In the genomic region with DNA sequence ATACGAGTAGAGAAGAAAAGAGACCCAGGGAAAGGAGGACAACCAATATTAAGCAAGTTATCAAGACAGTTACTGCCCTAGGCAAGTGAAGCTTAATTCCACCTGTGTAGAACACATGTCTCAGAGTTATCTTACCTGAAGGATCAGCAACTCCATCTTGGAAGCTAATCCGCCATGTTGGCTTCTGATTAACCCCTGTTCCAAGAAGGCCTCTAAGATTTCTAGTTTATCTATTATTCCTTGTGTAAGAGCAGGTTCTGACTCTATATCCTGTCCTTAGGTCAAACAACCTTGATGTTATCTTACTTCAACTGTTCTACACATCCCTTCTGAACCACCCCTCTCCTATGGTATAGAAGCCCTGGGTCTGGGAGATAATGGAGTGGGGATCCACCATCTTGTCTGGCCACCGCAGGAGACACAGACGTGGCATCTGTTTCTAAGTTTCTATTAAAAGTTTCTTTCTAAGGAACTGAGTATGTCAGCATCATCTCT, we compare ENCODE assay signal across 17 cellular contexts. TPM values are rescaled to one million over a fixed set of nuclear protein-coding genes. Genes with fewer than 3 reads are reported as not detected.
DNase-seq lines count a peak whose midpoint lies in the region; ATAC-seq, FAIRE-seq and TF ChIP-seq lines count a peak whose summit lies in the region.
"Had no signal": no experiment of that assay in that cellular context is flagged by ENCODE, and none has a peak within 500 bp of the region (broad histone marks: within the 10 kb centered on the region; RNA-seq: fewer than 3 reads in every experiment).

No MANE protein-coding gene starts in this region.

- H3K27ac Mint-ChIP-seq in activated naive CD4-positive, alpha-beta T cell treated with anti-CD3 and anti-CD28 coated beads, Interleukin-2, amount 10 ng/mL, durations not matched to agents 7 days and 5 days = peak overlapping the region; percentile 49
- peak overlapping the region; percentile 97 for H3K27ac Mint-ChIP-seq in central memory CD8-positive, alpha-beta T cell (ENCODE audit: low read depth)
- peak overlapping the region; percentile 97 for H3K27ac Mint-ChIP-seq in stimulated activated naive B cell treated with anti-CD40 and anti-IgM and Interleukin-4, amounts not matched to agents 10 μg/mL and 1 μg/mL and 100 μg/mL, for 72 hours
- H3K27ac Mint-ChIP-seq: progenitor cell of endocrine pancreas had no signal

- intact Hi-C loops in OCI-LY7 (cut with micrococcal nuclease; ENCODE audit: unreplicated experiment) = no loop called here

- no TSS peak for BruUV-seq in OCI-LY7 (replicated peaks; lab: Mats Ljungman, UMichigan)

- CTCF ChIA-PET in activated naive CD4-positive, alpha-beta T cell treated with anti-CD3 and anti-CD28 coated beads, Interleukin-2, amount 10 ng/mL, durations not matched to agents 7 days and 5 days (lab: Charles Lee) = interaction anchor here (1.5 to 15.7 kb wide), 3 partner anchors 19 to 106 kb away, joined by 3 to 236 read pairs (median 6); no protein-coding TSS in a partner anchor
- CTCF ChIA-PET in OCI-LY7 (lab: Charles Lee; ENCODE audit: unreplicated experiment) = interaction anchor here (1.1 kb wide), 1 partner anchor 22 kb away, joined by 3 read pairs; no protein-coding TSS in a partner anchor

- H3K4me1 ChIP-seq in OCI-LY7 (ENCODE audit: insufficient read depth, low read length, poor library complexity, severe bottlenecking) = peaks cover 11% of the 10 kb centered on the region

- POLR2A ChIA-PET in OCI-LY7 (lab: Charles Lee) = interaction anchor here (1.1 kb wide), 1 partner anchor 9 kb away, joined by 9 read pairs; no protein-coding TSS in a partner anchor

- peaks cover 51% of the 10 kb centered on the region for H3K4me1 Mint-ChIP-seq in activated naive CD4-positive, alpha-beta T cell treated with anti-CD3 and anti-CD28 coated beads, Interleukin-2, amount 10 ng/mL, durations not matched to agents 7 days and 5 days
- H3K4me1 Mint-ChIP-seq in central memory CD8-positive, alpha-beta T cell = peaks cover 29% of the 10 kb centered on the region
- H3K4me1 Mint-ChIP-seq in stimulated activated naive B cell treated with anti-CD40 and anti-IgM and Interleukin-4, amounts not matched to agents 10 μg/mL and 1 μg/mL and 100 μg/mL, for 72 hours = peaks cover 31 to 50% of the 10 kb centered on the region in 2 donors

- no peaks in the 10 kb centered on the region for H3K9me3 Mint-ChIP-seq in activated naive CD4-positive, alpha-beta T cell treated with anti-CD3 and anti-CD28 coated beads, Interleukin-2, amount 10 ng/mL, durations not matched to agents 7 days and 5 days
- H3K9me3 Mint-ChIP-seq in central memory CD8-positive, alpha-beta T cell = no peaks in the 10 kb centered on the region
- no peaks in the 10 kb centered on the region for H3K9me3 Mint-ChIP-seq in stimulated activated naive B cell treated with anti-CD40 and anti-IgM and Interleukin-4, amounts not matched to agents 10 μg/mL and 1 μg/mL and 100 μg/mL, for 72 hours

- no peaks in the 10 kb centered on the region for H3K79me2 ChIP-seq in OCI-LY7 (ENCODE audit: insufficient read depth, low read depth, low read length)

- ATAC-seq in central memory CD8-positive, alpha-beta T cell (replicated peaks; ENCODE audit: extremely low read depth, poor library complexity, severe bottlenecking) = no peak
- ATAC-seq in stimulated activated naive B cell treated with anti-CD40 and anti-IgM and Interleukin-4, amounts not matched to agents 10 μg/mL and 1 μg/mL and 100 μg/mL, for 72 hours (replicated peaks) = no peak
- ATAC-seq: activated CD4-positive, CD25-positive, alpha-beta regulatory T cell treated with anti-CD3 and anti-CD28 coated beads, Interleukin-2, amount 50 U/mL, for 24 hours; upper lobe of right lung had no signal

- DNase-seq in activated naive CD4-positive, alpha-beta T cell treated with anti-CD3 and anti-CD28 coated beads, Interleukin-2, amount 10 ng/mL, durations not matched to agents 7 days and 5 days = no peak
- no peak for DNase-seq in activated naive CD4-positive, alpha-beta T cell treated with anti-CD3 and anti-CD28 coated beads, Interleukin-2, amount 50 U/mL, for 16 hours
- DNase-seq in OCI-LY7 (ENCODE audit: low spot score) (no peak), cerebellum (ENCODE audit: low spot score) (no peak), HTR-8/SVneo (ENCODE audit: insufficient read length, low spot score) (no peak), NOMO-1 treated with DMSO at 0.1 percent for 48 hours (lab: John Stamatoyannopoulos, UW; ENCODE audit: unreplicated experiment) (no peak)
- DNase-seq in central memory CD8-positive, alpha-beta T cell (ENCODE audit: low spot score in 2 of 2) = no peak
- DNase-seq in stimulated activated naive B cell treated with anti-CD40 and anti-IgM and Interleukin-4, amounts not matched to agents 10 μg/mL and 1 μg/mL and 100 μg/mL, for 72 hours = no peak
- DNase-seq: activated T-cell treated with anti-CD3 and anti-CD28 coated beads, Interleukin-2, amount 50 U/mL, for 48 hours; left lung; Right ventricle myocardium superior; stimulated activated naive CD4-positive, alpha-beta T cell; upper lobe of right lung had no signal

- H3K27ac ChIP-seq in OCI-LY7 (ENCODE audit: low read depth, low read length, poor library complexity, severe bottlenecking) = no peak overlapping the region

- no peak overlapping the region for H3K4me2 ChIP-seq in OCI-LY7 (ENCODE audit: low read length)

- 0 out of 2 replicates have a peak overlapping the region, but pooled peaks have one; percentile 8 for H2AFZ ChIP-seq in OCI-LY7 (ENCODE audit: low read length)

- no peak overlapping the region for H3K4me3 Mint-ChIP-seq in activated naive CD4-positive, alpha-beta T cell treated with anti-CD3 and anti-CD28 coated beads, Interleukin-2, amount 10 ng/mL, durations not matched to agents 7 days and 5 days
- peak overlapping the region; percentile 87 for H3K4me3 Mint-ChIP-seq in central memory CD8-positive, alpha-beta T cell
- peak overlapping the region; percentile 86 to 94 for H3K4me3 Mint-ChIP-seq in stimulated activated naive B cell treated with anti-CD40 and anti-IgM and Interleukin-4, amounts not matched to agents 10 μg/mL and 1 μg/mL and 100 μg/mL, for 72 hours

- peaks cover 2% of the 10 kb centered on the region for H3K36me3 Mint-ChIP-seq in activated naive CD4-positive, alpha-beta T cell treated with anti-CD3 and anti-CD28 coated beads, Interleukin-2, amount 10 ng/mL, durations not matched to agents 7 days and 5 days
- H3K36me3 Mint-ChIP-seq in central memory CD8-positive, alpha-beta T cell (ENCODE audit: insufficient read depth) = peaks cover 3% of the 10 kb centered on the region
- H3K36me3 Mint-ChIP-seq in stimulated activated naive B cell treated with anti-CD40 and anti-IgM and Interleukin-4, amounts not matched to agents 10 μg/mL and 1 μg/mL and 100 μg/mL, for 72 hours = peaks cover 3 to 4% of the 10 kb centered on the region in 2 donors

- H3K27me3 Mint-ChIP-seq in activated naive CD4-positive, alpha-beta T cell treated with anti-CD3 and anti-CD28 coated beads, Interleukin-2, amount 10 ng/mL, durations not matched to agents 7 days and 5 days = no peaks in the 10 kb centered on the region
- no peaks in the 10 kb centered on the region for H3K27me3 Mint-ChIP-seq in central memory CD8-positive, alpha-beta T cell
- H3K27me3 Mint-ChIP-seq in stimulated activated naive B cell treated with anti-CD40 and anti-IgM and Interleukin-4, amounts not matched to agents 10 μg/mL and 1 μg/mL and 100 μg/mL, for 72 hours = no peaks in the 10 kb centered on the region

- no peaks in the 10 kb centered on the region for H3K9me3 ChIP-seq in OCI-LY7 (ENCODE audit: low read length)
- H3K9me3 ChIP-seq: left lung, upper lobe of right lung had no signal

- no peak for FAIRE-seq in HTR-8/SVneo (lab: Jason Lieb, UNC)
- FAIRE-seq: astrocyte, colon had no signal

- TF ChIP-seq CTCF in OCI-LY7 (conservative IDR thresholded peaks at IDR 0.05; ENCODE audit: low read length) = no peak

- H3K36me3 ChIP-seq in OCI-LY7 (ENCODE audit: insufficient read depth, low read length) = no peaks in the 10 kb centered on the region
- H3K36me3 ChIP-seq: left lung, upper lobe of right lung had no signal

- H3K9me2 ChIP-seq in OCI-LY7 (ENCODE audit: insufficient read depth, low read length) = no peaks in the 10 kb centered on the region

- H4K20me1 ChIP-seq in OCI-LY7 (ENCODE audit: insufficient read depth, low read length) = no peaks in the 10 kb centered on the region

- no peak overlapping the region for H3K4me3 ChIP-seq in OCI-LY7 (ENCODE audit: low read depth, low read length, poor library complexity, severe bottlenecking)

RNA-seq across cellular contexts. Expression of gene PTPN1, which starts 27.7 kb away (rescaled TPM):
- 21.6 and 25.1 TPM in 2 replicates for total RNA-seq in OCI-LY7 (2014; rRNA removed; shearing (Covaris generic))
- total RNA-seq in OCI-LY7 (2022) (17.1 and 22.0 TPM in 2 replicates), cerebellum (13.9 TPM)
